Comparison of ENCODE assay signal across 1 cellular context in genomic region chr14:33899723-33900341, GRCh38.
TF ChIP-seq lines count a peak whose summit lies in the region.

No MANE protein-coding gene starts in this region.

TF ChIP-seq in HepG2, 621 proteins besides CTCF, POLR2A, EP300 and RAD21 (continued from another document and continues in another):
- TF ChIP-seq POGZ (CRISPR knock-in tag; IDR thresholded peaks at IDR 0.05) (peak; percentile 67), ZKSCAN8 (CRISPR knock-in tag; IDR thresholded peaks at IDR 0.05; ENCODE audit: borderline replicate concordance) (no peak), FOXK1 (CRISPR knock-in tag; IDR thresholded peaks at IDR 0.05; ENCODE audit: borderline replicate concordance, low read depth) (peak; percentile 99), NFIC (IDR thresholded peaks at IDR 0.05; ENCODE audit: low read length) (peak; percentile 88; the same call in 1 of the 2 replicates), GATAD2A (CRISPR knock-in tag; IDR thresholded peaks at IDR 0.05) (peak; percentile 87), MEIS2 (CRISPR knock-in tag; IDR thresholded peaks at IDR 0.05) (peak; percentile 11; the same call in 1 of the 2 replicates), DMTF1 (CRISPR knock-in tag; IDR thresholded peaks at IDR 0.05) (no peak), DNMT1 (CRISPR knock-in tag; IDR thresholded peaks at IDR 0.05) (no peak), PBX2 (CRISPR knock-in tag; IDR thresholded peaks at IDR 0.05) (no peak), RCOR2 (CRISPR knock-in tag; IDR thresholded peaks at IDR 0.05) (0 out of 2 replicates have a peak, but pooled peaks have one; percentile 55), ZFP1 (CRISPR knock-in tag; IDR thresholded peaks at IDR 0.05) (no peak), HNRNPLL (IDR thresholded peaks at IDR 0.05; ENCODE audit: low read depth, low read length, poor library complexity, severe bottlenecking) (no peak), CEBPG (CRISPR knock-in tag; IDR thresholded peaks at IDR 0.05) (peak; percentile 91), CBX1 (IDR thresholded peaks at IDR 0.05; ENCODE audit: low read depth) (no peak), SMAD3 (CRISPR knock-in tag; IDR thresholded peaks at IDR 0.05) (no peak), ZNF33A (CRISPR knock-in tag; IDR thresholded peaks at IDR 0.05; ENCODE audit: borderline replicate concordance) (peak; percentile 66; the same call in 1 of the 2 replicates), SMC3 (IDR thresholded peaks at IDR 0.05; ENCODE audit: low read length) (peak; percentile 28; the same call in 1 of the 2 replicates), ZHX1 (CRISPR knock-in tag; IDR thresholded peaks at IDR 0.05; ENCODE audit: low read depth) (no peak), HOXD1 (CRISPR knock-in tag; IDR thresholded peaks at IDR 0.05) (peak; percentile 33; the same call in 1 of the 2 replicates), NR2F2 (IDR thresholded peaks at IDR 0.05; ENCODE audit: borderline replicate concordance, low read depth) (peak; percentile 95), ZNF20 (CRISPR knock-in tag; IDR thresholded peaks at IDR 0.05) (no peak), ZNF414 (CRISPR knock-in tag; IDR thresholded peaks at IDR 0.05) (peak; percentile 91; the same call in 1 of the 2 replicates), NR2F1 (CRISPR knock-in tag; IDR thresholded peaks at IDR 0.05) (peak; percentile 79 to 84), ZNF503 (CRISPR knock-in tag; IDR thresholded peaks at IDR 0.05) (0 out of 2 replicates have a peak, but pooled peaks have one; percentile 47), THAP11 (CRISPR knock-in tag; IDR thresholded peaks at IDR 0.05) (peak; percentile 70), ZSCAN20 (CRISPR knock-in tag; IDR thresholded peaks at IDR 0.05; ENCODE audit: borderline replicate concordance) (no peak), ELF4 (CRISPR knock-in tag; IDR thresholded peaks at IDR 0.05; ENCODE audit: borderline replicate concordance) (0 out of 2 replicates have a peak, but pooled peaks have one; percentile 18), RXRB (CRISPR knock-in tag; IDR thresholded peaks at IDR 0.05; ENCODE audit: borderline replicate concordance) (peak; percentile 93), WIZ (CRISPR knock-in tag; IDR thresholded peaks at IDR 0.05) (peak; percentile 85; the same call in 1 of the 2 replicates), ELF3 (CRISPR knock-in tag; IDR thresholded peaks at IDR 0.05) (peak; percentile 56; the same call in 1 of the 2 replicates), NONO (IDR thresholded peaks at IDR 0.05) (no peak), NONO (CRISPR knock-in tag; conservative IDR thresholded peaks at IDR 0.05) (0 out of 2 replicates have a peak, but pooled peaks have one; percentile 36), ZNF556 (CRISPR knock-in tag; IDR thresholded peaks at IDR 0.05; ENCODE audit: borderline replicate concordance) (peak; percentile 87; the same call in 1 of the 2 replicates), RNF2 (conservative IDR thresholded peaks at IDR 0.05; ENCODE audit: low read depth) (peak; percentile 61; the same call in 1 of the 2 replicates), TEF (CRISPR knock-in tag; IDR thresholded peaks at IDR 0.05) (no peak), HBP1 (CRISPR knock-in tag; IDR thresholded peaks at IDR 0.05; ENCODE audit: low read depth) (peak; percentile 66; the same call in 1 of the 2 replicates), HDAC2 (CRISPR knock-in tag; IDR thresholded peaks at IDR 0.05) (peak; percentile 64; the same call in 1 of the 2 replicates), IRF2 (CRISPR knock-in tag; IDR thresholded peaks at IDR 0.05) (peak; percentile 74; the same call in 1 of the 2 replicates), ZBTB3 (CRISPR knock-in tag; IDR thresholded peaks at IDR 0.05; ENCODE audit: borderline replicate concordance, low read depth) (no peak)
- TF ChIP-seq, protein P1, sequence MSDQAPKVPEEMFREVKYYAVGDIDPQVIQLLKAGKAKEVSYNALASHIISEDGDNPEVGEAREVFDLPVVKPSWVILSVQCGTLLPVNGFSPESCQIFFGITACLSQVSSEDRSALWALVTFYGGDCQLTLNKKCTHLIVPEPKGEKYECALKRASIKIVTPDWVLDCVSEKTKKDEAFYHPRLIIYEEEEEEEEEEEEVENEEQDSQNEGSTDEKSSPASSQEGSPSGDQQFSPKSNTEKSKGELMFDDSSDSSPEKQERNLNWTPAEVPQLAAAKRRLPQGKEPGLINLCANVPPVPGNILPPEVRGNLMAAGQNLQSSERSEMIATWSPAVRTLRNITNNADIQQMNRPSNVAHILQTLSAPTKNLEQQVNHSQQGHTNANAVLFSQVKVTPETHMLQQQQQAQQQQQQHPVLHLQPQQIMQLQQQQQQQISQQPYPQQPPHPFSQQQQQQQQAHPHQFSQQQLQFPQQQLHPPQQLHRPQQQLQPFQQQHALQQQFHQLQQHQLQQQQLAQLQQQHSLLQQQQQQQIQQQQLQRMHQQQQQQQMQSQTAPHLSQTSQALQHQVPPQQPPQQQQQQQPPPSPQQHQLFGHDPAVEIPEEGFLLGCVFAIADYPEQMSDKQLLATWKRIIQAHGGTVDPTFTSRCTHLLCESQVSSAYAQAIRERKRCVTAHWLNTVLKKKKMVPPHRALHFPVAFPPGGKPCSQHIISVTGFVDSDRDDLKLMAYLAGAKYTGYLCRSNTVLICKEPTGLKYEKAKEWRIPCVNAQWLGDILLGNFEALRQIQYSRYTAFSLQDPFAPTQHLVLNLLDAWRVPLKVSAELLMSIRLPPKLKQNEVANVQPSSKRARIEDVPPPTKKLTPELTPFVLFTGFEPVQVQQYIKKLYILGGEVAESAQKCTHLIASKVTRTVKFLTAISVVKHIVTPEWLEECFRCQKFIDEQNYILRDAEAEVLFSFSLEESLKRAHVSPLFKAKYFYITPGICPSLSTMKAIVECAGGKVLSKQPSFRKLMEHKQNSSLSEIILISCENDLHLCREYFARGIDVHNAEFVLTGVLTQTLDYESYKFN (CRISPR knock-in tag; conservative IDR thresholded peaks at IDR 0.05) = peak; percentile 92
- TF ChIP-seq, protein P2, sequence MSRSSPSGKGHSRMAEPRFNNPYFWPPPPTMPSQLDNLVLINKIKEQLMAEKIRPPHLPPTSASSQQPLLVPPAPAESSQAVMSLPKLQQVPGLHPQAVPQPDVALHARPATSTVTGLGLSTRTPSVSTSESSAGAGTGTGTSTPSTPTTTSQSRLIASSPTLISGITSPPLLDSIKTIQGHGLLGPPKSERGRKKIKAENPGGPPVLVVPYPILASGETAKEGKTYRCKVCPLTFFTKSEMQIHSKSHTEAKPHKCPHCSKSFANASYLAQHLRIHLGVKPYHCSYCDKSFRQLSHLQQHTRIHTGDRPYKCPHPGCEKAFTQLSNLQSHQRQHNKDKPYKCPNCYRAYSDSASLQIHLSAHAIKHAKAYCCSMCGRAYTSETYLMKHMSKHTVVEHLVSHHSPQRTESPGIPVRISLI (CRISPR knock-in tag; IDR thresholded peaks at IDR 0.05; ENCODE audit: borderline replicate concordance) = peak; percentile 94
- TF ChIP-seq, protein P3, sequence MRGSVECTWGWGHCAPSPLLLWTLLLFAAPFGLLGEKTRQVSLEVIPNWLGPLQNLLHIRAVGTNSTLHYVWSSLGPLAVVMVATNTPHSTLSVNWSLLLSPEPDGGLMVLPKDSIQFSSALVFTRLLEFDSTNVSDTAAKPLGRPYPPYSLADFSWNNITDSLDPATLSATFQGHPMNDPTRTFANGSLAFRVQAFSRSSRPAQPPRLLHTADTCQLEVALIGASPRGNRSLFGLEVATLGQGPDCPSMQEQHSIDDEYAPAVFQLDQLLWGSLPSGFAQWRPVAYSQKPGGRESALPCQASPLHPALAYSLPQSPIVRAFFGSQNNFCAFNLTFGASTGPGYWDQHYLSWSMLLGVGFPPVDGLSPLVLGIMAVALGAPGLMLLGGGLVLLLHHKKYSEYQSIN (CRISPR knock-in tag; IDR thresholded peaks at IDR 0.05; ENCODE audit: borderline replicate concordance) = no peak
- TF ChIP-seq, protein P4, sequence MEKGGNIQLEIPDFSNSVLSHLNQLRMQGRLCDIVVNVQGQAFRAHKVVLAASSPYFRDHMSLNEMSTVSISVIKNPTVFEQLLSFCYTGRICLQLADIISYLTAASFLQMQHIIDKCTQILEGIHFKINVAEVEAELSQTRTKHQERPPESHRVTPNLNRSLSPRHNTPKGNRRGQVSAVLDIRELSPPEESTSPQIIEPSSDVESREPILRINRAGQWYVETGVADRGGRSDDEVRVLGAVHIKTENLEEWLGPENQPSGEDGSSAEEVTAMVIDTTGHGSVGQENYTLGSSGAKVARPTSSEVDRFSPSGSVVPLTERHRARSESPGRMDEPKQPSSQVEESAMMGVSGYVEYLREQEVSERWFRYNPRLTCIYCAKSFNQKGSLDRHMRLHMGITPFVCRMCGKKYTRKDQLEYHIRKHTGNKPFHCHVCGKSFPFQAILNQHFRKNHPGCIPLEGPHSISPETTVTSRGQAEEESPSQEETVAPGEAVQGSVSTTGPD (CRISPR knock-in tag; IDR thresholded peaks at IDR 0.05) = no peak; the same call in 1 of the 2 replicates
